Comparison of ENCODE assay signal across 13 cellular contexts in genomic region chr1:212560933-212561460, GRCh38. TPM values are rescaled to one million over a fixed set of nuclear protein-coding genes. Genes with fewer than 3 reads are reported as not detected.
DNase-seq lines count a peak whose midpoint lies in the region; ATAC-seq, FAIRE-seq and TF ChIP-seq lines count a peak whose summit lies in the region.
"Had no signal": no experiment of that assay in that cellular context is flagged by ENCODE, and none has a peak within 500 bp of the region (broad histone marks: within the 10 kb centered on the region; RNA-seq: fewer than 3 reads in every experiment).

No MANE protein-coding gene starts in this region.

- no TSS peak for BruUV-seq in endothelial cell of umbilical vein (replicated peaks; lab: Mats Ljungman, UMichigan)

- no peak overlapping the region for H3K4me2 ChIP-seq in endothelial cell of umbilical vein (ENCODE audit: insufficient read depth, low read length)

- no peak overlapping the region for H3K9ac ChIP-seq in endothelial cell of umbilical vein (replicated peaks; ENCODE audit: extremely low read depth, insufficient read depth, low read length)

- H3K27me3 ChIP-seq in endothelial cell of umbilical vein (ENCODE audit: control insufficient read depth in 2 of 2, insufficient read depth in 2 of 2, low read length in 2 of 2) = peaks cover 0 to 1% of the 10 kb centered on the region in 2 experiments
- H3K27me3 ChIP-seq in aorta (ENCODE audit: control insufficient read depth in 1 of 2, insufficient read depth in 2 of 2, low read length in 1 of 2) = no peaks in the 10 kb centered on the region

- WGBS in aorta, 2 donors = 55 to 58% methylated on average over 6 of the region's 6 CpGs

- intact Hi-C loops in natural killer cell (cut with micrococcal nuclease) (no loop called here), endothelial cell of umbilical vein (cut with micrococcal nuclease) (loop anchor here (10.0 kb wide), 1 partner anchor 986 kb away; the partner anchor contains the start of gene SLC30A1), aorta (cut with DNase I) (loop anchor here (2.0 to 5.0 kb wide), 2 partner anchors 48 to 74 kb away; partner anchors contain the start of gene ATF3 (in 2 of the 2))

- H3K36me3 Mint-ChIP-seq in natural killer cell (no peaks in the 10 kb centered on the region), progenitor cell of endocrine pancreas (ENCODE audit: insufficient read depth) (no peaks in the 10 kb centered on the region)
- peaks cover 4% of the 10 kb centered on the region for H3K36me3 Mint-ChIP-seq in natural killer cell treated with Interleukin-12 subunit alpha and Interleukin-12 subunit beta and Interleukin-15 and Interleukin-18, amount 100 ng/mL, for 72 hours
- H3K36me3 Mint-ChIP-seq: activated naive CD8-positive, alpha-beta T cell had no signal

- H4K20me1 ChIP-seq in endothelial cell of umbilical vein (replicated peaks; ENCODE audit: control insufficient read depth, extremely low read depth, insufficient read depth, low read length) = no peaks in the 10 kb centered on the region

- H3K27ac Mint-ChIP-seq in natural killer cell (peak overlapping the region; percentile 63 to 96), progenitor cell of endocrine pancreas (peak overlapping the region; percentile 2)
- peak overlapping the region in 1 of 2 donors; percentile 93 for H3K27ac Mint-ChIP-seq in natural killer cell treated with Interleukin-12 subunit alpha and Interleukin-12 subunit beta and Interleukin-15 and Interleukin-18, amount 100 ng/mL, for 72 hours

- H3K27me3 Mint-ChIP-seq in natural killer cell (ENCODE audit: low read depth in 2 of 2) = no peaks in the 10 kb centered on the region
- peaks cover 3 to 6% of the 10 kb centered on the region in 2 donors for H3K27me3 Mint-ChIP-seq in natural killer cell treated with Interleukin-12 subunit alpha and Interleukin-12 subunit beta and Interleukin-15 and Interleukin-18, amount 100 ng/mL, for 72 hours
- peaks cover 14% of the 10 kb centered on the region for H3K27me3 Mint-ChIP-seq in progenitor cell of endocrine pancreas
- H3K27me3 Mint-ChIP-seq: activated naive CD8-positive, alpha-beta T cell had no signal

- dilution Hi-C loops in endothelial cell of umbilical vein (cut with MboI; ENCODE audit: extremely low pct_ligation_motif_present, low sequenced_read_pairs) = no loop called here

- H3K4me1 Mint-ChIP-seq in natural killer cell (peaks cover 6 to 17% of the 10 kb centered on the region in 2 donors), progenitor cell of endocrine pancreas (ENCODE audit: low read depth) (peaks cover 6% of the 10 kb centered on the region)
- H3K4me1 Mint-ChIP-seq in natural killer cell treated with Interleukin-12 subunit alpha and Interleukin-12 subunit beta and Interleukin-15 and Interleukin-18, amount 100 ng/mL, for 72 hours (ENCODE audit: low read depth in 2 of 2) = peaks cover 17 to 29% of the 10 kb centered on the region in 2 donors

- no peaks in the 10 kb centered on the region for H3K9me3 Mint-ChIP-seq in natural killer cell
- H3K9me3 Mint-ChIP-seq in natural killer cell treated with Interleukin-12 subunit alpha and Interleukin-12 subunit beta and Interleukin-15 and Interleukin-18, amount 100 ng/mL, for 72 hours = no peaks in the 10 kb centered on the region
- H3K9me3 Mint-ChIP-seq in progenitor cell of endocrine pancreas (ENCODE audit: low read depth) = peaks cover 4% of the 10 kb centered on the region

- no peaks in the 10 kb centered on the region for H3K79me2 ChIP-seq in endothelial cell of umbilical vein (ENCODE audit: control insufficient read depth, insufficient read depth, low read length)

- CTCF ChIA-PET in endothelial cell of umbilical vein (lab: Charles Lee) = interaction anchor here (1.1 kb wide), 1 partner anchor 105 kb away, joined by 3 read pairs; no protein-coding TSS in a partner anchor

- no peak overlapping the region for H2AFZ ChIP-seq in endothelial cell of umbilical vein (ENCODE audit: low read depth, low read length)

- no peaks in the 10 kb centered on the region for H3K9me1 ChIP-seq in endothelial cell of umbilical vein (replicated peaks; ENCODE audit: control insufficient read depth, extremely low read depth, insufficient read depth, low read length)

- FAIRE-seq in endothelial cell of umbilical vein (lab: Jason Lieb, UNC) = no peak
- FAIRE-seq: HepG2, small intestine had no signal

- no peaks in the 10 kb centered on the region for H3K9me3 ChIP-seq in endothelial cell of umbilical vein (replicated peaks; ENCODE audit: control insufficient read depth, insufficient read depth, low read length)
- H3K9me3 ChIP-seq in aorta (ENCODE audit: control insufficient read depth, low read length) = no peaks in the 10 kb centered on the region

- H3K4me3 Mint-ChIP-seq in natural killer cell (peak overlapping the region; percentile 40), progenitor cell of endocrine pancreas (ENCODE audit: low read depth) (no peak overlapping the region)
- H3K4me3 Mint-ChIP-seq in natural killer cell treated with Interleukin-12 subunit alpha and Interleukin-12 subunit beta and Interleukin-15 and Interleukin-18, amount 100 ng/mL, for 72 hours = no peak overlapping the region
- H3K4me3 Mint-ChIP-seq: activated naive CD8-positive, alpha-beta T cell had no signal

- ATAC-seq in natural killer cell (no peak), aorta (ENCODE audit: low FRiP score) (no peak), GM21723 (IDR thresholded peaks at IDR 0.05; ENCODE audit: unreplicated experiment) (no peak), GM21423 (IDR thresholded peaks at IDR 0.05; ENCODE audit: unreplicated experiment) (no peak)
- ATAC-seq in natural killer cell treated with Interleukin-12 subunit alpha and Interleukin-12 subunit beta and Interleukin-15 and Interleukin-18, amount 100 ng/mL, for 72 hours = no peak
- ATAC-seq: HepG2 had no signal

- H3K4me1 ChIP-seq in endothelial cell of umbilical vein (ENCODE audit: control insufficient read depth, extremely low read depth, insufficient read depth, low read length) = peaks cover 19% of the 10 kb centered on the region
- no peaks in the 10 kb centered on the region for H3K4me1 ChIP-seq in aorta (ENCODE audit: control insufficient read depth in 1 of 2, insufficient read depth in 2 of 2, low read length in 2 of 2)

- H3K27ac ChIP-seq in endothelial cell of umbilical vein (ENCODE audit: insufficient read depth, low read depth, low read length) (peak overlapping the region; percentile 33), aorta (ENCODE audit: low read depth in 1 of 2, low read length in 2 of 2) (peak overlapping the region; percentile 18 to 100)
- H3K27ac ChIP-seq: WERI-Rb-1 had no signal

- H3K4me3 ChIP-seq in endothelial cell of umbilical vein (replicated peaks in 1 of 3; ENCODE audit: insufficient read depth in 1 of 3, low read depth in 1 of 3, low read length in 3 of 3) (no peak overlapping the region), aorta (ENCODE audit: low read length in 2 of 2) (no peak overlapping the region)

- H3K36me3 ChIP-seq in endothelial cell of umbilical vein (ENCODE audit: control insufficient read depth in 2 of 2, extremely low read depth in 1 of 2, insufficient read depth in 2 of 2, low read length in 2 of 2) = no peaks in the 10 kb centered on the region
- no peaks in the 10 kb centered on the region for H3K36me3 ChIP-seq in aorta (ENCODE audit: control insufficient read depth in 1 of 2, insufficient read depth in 2 of 2, low read length in 1 of 2)
- H3K36me3 ChIP-seq: WERI-Rb-1 had no signal

- no peak for TF ChIP-seq POLR2A in endothelial cell of umbilical vein (IDR thresholded peaks at IDR 0.05; ENCODE audit: low read depth, low read length)

- TF ChIP-seq CTCF in natural killer cell (IDR thresholded peaks at IDR 0.05) (no peak), endothelial cell of umbilical vein (IDR thresholded peaks at IDR 0.05; ENCODE audit: extremely low read depth in 1 of 2, insufficient read depth in 1 of 2, low read depth in 1 of 2, low read length in 2 of 2) (no peak), progenitor cell of endocrine pancreas (IDR thresholded peaks at IDR 0.05; ENCODE audit: unreplicated experiment) (no peak)

- POLR2A ChIA-PET in endothelial cell of umbilical vein (lab: Charles Lee) = interaction anchor here (2.2 kb wide), 1 partner anchor 47 kb away, joined by 8 read pairs; the partner anchor contains the start of gene ATF3

- DNase-seq in natural killer cell (no peak), endothelial cell of umbilical vein (ENCODE audit: low read depth, low spot score) (no peak), progenitor cell of endocrine pancreas (ENCODE audit: low spot score, unreplicated experiment) (no peak), aorta (no peak)
- DNase-seq in natural killer cell treated with Interleukin-12 subunit alpha and Interleukin-12 subunit beta and Interleukin-15 and Interleukin-18, amount 100 ng/mL, for 72 hours (ENCODE audit: low spot score) = no peak
- DNase-seq in activated CD8-positive, alpha-beta memory T cell treated with anti-CD3 and anti-CD28 coated beads, Interleukin-2, amount 50 U/mL, for 48 hours = no peak
- DNase-seq: NCI-H1092, small intestine, WERI-Rb-1 had no signal

TF ChIP-seq in endothelial cell of umbilical vein, 7 proteins besides CTCF, POLR2A, EP300 and RAD21 (continues in another document):
- TF ChIP-seq MYC (IDR thresholded peaks at IDR 0.05; ENCODE audit: low read depth, low read length) = no peak
- no peak for TF ChIP-seq POLR2AphosphoS5 (IDR thresholded peaks at IDR 0.05; ENCODE audit: insufficient read depth, low read depth, low read length)
- TF ChIP-seq EZH2 (IDR thresholded peaks at IDR 0.05; ENCODE audit: borderline replicate concordance, low read depth, low read length, severe bottlenecking) = no peak
- TF ChIP-seq JUN (IDR thresholded peaks at IDR 0.05; ENCODE audit: borderline replicate concordance, insufficient read depth, insufficient read length, low read depth) = no peak
- no peak for TF ChIP-seq FOS (IDR thresholded peaks at IDR 0.05; ENCODE audit: borderline replicate concordance, insufficient read depth, low read length)
- no peak for TF ChIP-seq GATA2 (IDR thresholded peaks at IDR 0.05; ENCODE audit: insufficient read depth, insufficient read length, low read depth, low read length)

RNA-seq across cellular contexts. Expression of gene ATF3, which starts 47.6 kb away (rescaled TPM):
- total RNA-seq in natural killer cell (100 to 1,000 TPM in 1 of 3 donors, 10 to 100 TPM in 2; 62.2 to 135 (median 78.5) TPM), endothelial cell of umbilical vein (6.1 and 10.7 TPM in 2 replicates), progenitor cell of endocrine pancreas (14.6 and 18.2 TPM in 2 replicates), aorta (100 to 1,000 TPM in 1 of 2 donors, 10 to 100 TPM in 1; 28.1 to 265 TPM)
- total RNA-seq in natural killer cell treated with Interleukin-12 subunit alpha and Interleukin-12 subunit beta and Interleukin-15 and Interleukin-18, amount 100 ng/mL, for 72 hours = 10 to 100 TPM; 15.4 to 16.9 TPM
- polyA plus RNA-seq in endothelial cell of umbilical vein (16.6 and 17.1 TPM in 2 replicates), aorta (10 to 100 TPM; 22.7 to 60.9 TPM)
- 15.0 and 27.2 TPM in 2 replicates for polyA plus RNA-seq in endothelial cell of umbilical vein (2011; cell fraction: cytosol; rRNA removed)
- 112 and 144 TPM in 2 replicates for polyA plus RNA-seq in endothelial cell of umbilical vein (2011; cell fraction: nucleus; rRNA removed)
- polyA plus RNA-seq in endothelial cell of umbilical vein (2012) = 20.5 and 21.1 TPM in 2 replicates
- 21.1 and 35.4 TPM in 2 replicates for polyA minus RNA-seq in endothelial cell of umbilical vein
- polyA minus RNA-seq in endothelial cell of umbilical vein (2011; cell fraction: cytosol; rRNA and poly(A)+ RNA removed) = 24.9 TPM
- polyA minus RNA-seq in endothelial cell of umbilical vein (2011; cell fraction: nucleus; rRNA and poly(A)+ RNA removed) = 91.9 and 95.5 TPM in 2 replicates
